In genomic region chr5:35736280-35736679, GRCh38 we compare ENCODE assay signal across 16 cellular contexts.
A peak's percentile ranks its signal among the peaks of the same experiment; 100 is the strongest.
DNase-seq lines count a peak whose midpoint lies in the region; ATAC-seq and TF ChIP-seq lines count a peak whose summit lies in the region.
"Had no signal": no experiment of that assay in that cellular context is flagged by ENCODE, and none has a peak within 500 bp of the region (broad histone marks: within the 10 kb centered on the region; RNA-seq: fewer than 3 reads in every experiment).

No MANE protein-coding gene starts in this region.

- no peaks in the 10 kb centered on the region for H3K27me3 Mint-ChIP-seq in activated T-cell treated with anti-CD3 and anti-CD28 coated beads, Interleukin-2, amount 50 U/mL, for 72 hours (ENCODE audit: low read depth)

- H3K4me2 ChIP-seq in mesendoderm (ENCODE audit: low read length), result no peak overlapping the region
- H3K4me2 ChIP-seq: neural progenitor cell had no signal

- H3K4me1 ChIP-seq in BE2C (no peaks in the 10 kb centered on the region), mesendoderm (ENCODE audit: control insufficient read depth, low read depth, low read length) (no peaks in the 10 kb centered on the region)
- H3K4me1 ChIP-seq: gastroesophageal sphincter, neural progenitor cell had no signal

- no peak overlapping the region for H3K56ac ChIP-seq in mesendoderm (ENCODE audit: low read length)

- H3K27me3 ChIP-seq in BE2C (no peaks in the 10 kb centered on the region), mesendoderm (ENCODE audit: insufficient read depth, low read length, poor library complexity) (no peaks in the 10 kb centered on the region)
- H3K27me3 ChIP-seq: gastroesophageal sphincter had no signal

- H3K79me1 ChIP-seq in mesendoderm (ENCODE audit: low read length), result no peaks in the 10 kb centered on the region

- H3K36me3 ChIP-seq in BE2C, result no peaks in the 10 kb centered on the region
- no peaks in the 10 kb centered on the region for H3K36me3 ChIP-seq in mesendoderm (ENCODE audit: control insufficient read depth, insufficient read depth, low read length)
- H3K36me3 ChIP-seq: gastroesophageal sphincter, neural progenitor cell had no signal

- H4K5ac ChIP-seq in mesendoderm (ENCODE audit: low read length), result no peak overlapping the region

- no peak overlapping the region for H2BK5ac ChIP-seq in mesendoderm (ENCODE audit: low read length)

- H3K9me3 ChIP-seq in BE2C, result no peaks in the 10 kb centered on the region

- peaks cover 10 to 16% of the 10 kb centered on the region in 2 donors for H3K9me3 Mint-ChIP-seq in activated T-cell treated with anti-CD3 and anti-CD28 coated beads, Interleukin-2, amount 50 U/mL, for 72 hours
- H3K9me3 Mint-ChIP-seq: H9 had no signal

- DNase-seq in activated naive CD4-positive, alpha-beta T cell treated with Interleukin-2 at 50 U/mL for 16 hours, result peak; percentile 8
- DNase-seq in activated naive CD4-positive, alpha-beta T cell (lab: John Stamatoyannopoulos, UW), result no peak
- peak; percentile 46 to 69 for DNase-seq in activated T-cell treated with anti-CD3 and anti-CD28 coated beads, Interleukin-2, amount 50 U/mL, for 72 hours
- peak; percentile 29 for DNase-seq in stimulated activated CD4-positive, alpha-beta T cell treated with anti-CD3 and anti-CD28 coated beads, Interleukin-12 subunit alpha, Interleukin-12 subunit beta, amount 100 ng/mL, for 4 hours
- DNase-seq in ureter (ENCODE audit: low spot score), result no peak
- DNase-seq in BE2C, result no peak
- DNase-seq in mesendoderm, result no peak
- DNase-seq: effector memory CD4-positive, alpha-beta T cell; H9; mammary epithelial cell; NCI-H187; NCI-H524; substantia nigra had no signal

- peak; percentile 93 to 95 for ATAC-seq in activated T-cell treated with anti-CD3 and anti-CD28 coated beads, Interleukin-2, amount 50 U/mL, for 72 hours (replicated peaks in 1 of 2)
- no peak for ATAC-seq in GM18907 (IDR thresholded peaks at IDR 0.05; ENCODE audit: unreplicated experiment)
- ATAC-seq: gastroesophageal sphincter had no signal

- peaks cover 19 to 33% of the 10 kb centered on the region in 2 donors for H3K36me3 Mint-ChIP-seq in activated T-cell treated with anti-CD3 and anti-CD28 coated beads, Interleukin-2, amount 50 U/mL, for 72 hours (ENCODE audit: insufficient read depth in 2 of 2)
- H3K36me3 Mint-ChIP-seq: neural progenitor cell had no signal

- no peak overlapping the region for H2BK120ac ChIP-seq in mesendoderm (ENCODE audit: low read depth, low read length)

- peak overlapping the region in 1 of 2 donors; percentile 35 for H3K4me3 Mint-ChIP-seq in activated T-cell treated with anti-CD3 and anti-CD28 coated beads, Interleukin-2, amount 50 U/mL, for 72 hours
- H3K4me3 Mint-ChIP-seq: H9, neural progenitor cell had no signal

- no peaks in the 10 kb centered on the region for H3K79me2 ChIP-seq in mesendoderm (ENCODE audit: control insufficient read depth, insufficient read depth, low read length)

- H3K27ac Mint-ChIP-seq in activated T-cell treated with anti-CD3 and anti-CD28 coated beads, Interleukin-2, amount 50 U/mL, for 72 hours, result peak overlapping the region; percentile 74
- H3K27ac Mint-ChIP-seq: H9, neural progenitor cell had no signal

- H3K23ac ChIP-seq in mesendoderm (ENCODE audit: low read length), result no peak overlapping the region

- TF ChIP-seq CTCF in BE2C (IDR thresholded peaks at IDR 0.05; ENCODE audit: low read depth, low read length), result no peak

- no peak overlapping the region for H3K4ac ChIP-seq in mesendoderm (ENCODE audit: low read depth, low read length)

- H2AK5ac ChIP-seq in mesendoderm (ENCODE audit: low read length), result no peak overlapping the region

- no peak overlapping the region for H4K8ac ChIP-seq in mesendoderm (ENCODE audit: low read depth, low read length)

- H3K18ac ChIP-seq in mesendoderm (ENCODE audit: low read length), result no peak overlapping the region

- no peak overlapping the region for H3K9ac ChIP-seq in mesendoderm (ENCODE audit: low read length)
- H3K9ac ChIP-seq: neural progenitor cell had no signal

- peaks cover 72% of the 10 kb centered on the region for H3K4me1 Mint-ChIP-seq in activated T-cell treated with anti-CD3 and anti-CD28 coated beads, Interleukin-2, amount 50 U/mL, for 72 hours (ENCODE audit: low read depth)
- H3K4me1 Mint-ChIP-seq: H9 had no signal

- H2BK15ac ChIP-seq in mesendoderm (replicated peaks; ENCODE audit: low read depth), result no peak overlapping the region

- no peak overlapping the region for H3K4me3 ChIP-seq in BE2C (ENCODE audit: low read depth, low read length)
- no peak overlapping the region for H3K4me3 ChIP-seq in mesendoderm (ENCODE audit: low read length)
- H3K4me3 ChIP-seq: gastroesophageal sphincter, neural progenitor cell had no signal

- no peak overlapping the region for H3K27ac ChIP-seq in mesendoderm (ENCODE audit: low read depth, low read length)
- H3K27ac ChIP-seq: gastroesophageal sphincter, neural progenitor cell had no signal

Comparison
In these comparisons a context has a peak if more than half of its experiments do, and no peak if none do; other contexts are left out.
1. DNase-seq: peak in activated naive CD4-positive, alpha-beta T cell treated with Interleukin-2 at 50 U/mL for 16 hours (single experiment), activated T-cell treated with anti-CD3 and anti-CD28 coated beads, Interleukin-2, amount 50 U/mL, for 72 hours (2 of 2) and stimulated activated CD4-positive, alpha-beta T cell treated with anti-CD3 and anti-CD28 coated beads, Interleukin-12 subunit alpha, Interleukin-12 subunit beta, amount 100 ng/mL, for 4 hours (single experiment); none in activated naive CD4-positive, alpha-beta T cell (0 of 4), ureter (single experiment), BE2C (single experiment) and mesendoderm (single experiment).